In genomic region chr12:6363330-6364036, GRCh38 we compare ENCODE assay signal across 9 cellular contexts. TPM values are rescaled to one million over a fixed set of nuclear protein-coding genes. Genes with fewer than 3 reads are reported as not detected.
DNase-seq lines count a peak whose midpoint lies in the region; ATAC-seq, FAIRE-seq and TF ChIP-seq lines count a peak whose summit lies in the region.
"Had no signal": no experiment of that assay in that cellular context is flagged by ENCODE, and none has a peak within 500 bp of the region (broad histone marks: within the 10 kb centered on the region; RNA-seq: fewer than 3 reads in every experiment).

No MANE protein-coding gene starts in this region.

- H2AFZ ChIP-seq in PC-9: peak overlapping the region; percentile 81

- H3K9me3 ChIP-seq in PC-9 (ENCODE audit: insufficient read depth, low read depth) (no peaks in the 10 kb centered on the region), pancreas (no peaks in the 10 kb centered on the region), upper lobe of left lung (no peaks in the 10 kb centered on the region)

- DNase-seq in GM10266 (ENCODE audit: extremely low spot score) (peak; percentile 83), PC-9 (peak; percentile 74 to 86), fibroblast of villous mesenchyme (ENCODE audit: low read depth) (peak; percentile 59), pancreas (peak; percentile 80 to 88 (median 82)), upper lobe of left lung (peak; percentile 82 to 94), NCI-H187 treated with DMSO at 0.1 percent for 48 hours (lab: John Stamatoyannopoulos, UW) (no peak)
- DNase-seq in activated effector memory CD4-positive, alpha-beta T cell treated with Interleukin-2 at 50 U/mL for 16 hours: peak; percentile 59

- H3K36me3 ChIP-seq in PC-9 (ENCODE audit: low read depth) (peaks cover 26% of the 10 kb centered on the region), pancreas (peaks cover 0 to 5% (median 0%) of the 10 kb centered on the region in 3 donors), upper lobe of left lung (no peaks in the 10 kb centered on the region)

- no peaks in the 10 kb centered on the region for H3K27me3 ChIP-seq in PC-9 (ENCODE audit: insufficient read depth, low read depth)
- no peaks in the 10 kb centered on the region for H3K27me3 ChIP-seq in pancreas
- H3K27me3 ChIP-seq in upper lobe of left lung: no peaks in the 10 kb centered on the region

- H3K4me3 ChIP-seq in PC-9 (peak overlapping the region; percentile 64), fibroblast of villous mesenchyme (ENCODE audit: low read depth, low read length) (peak overlapping the region; percentile 64), pancreas (peak overlapping the region; percentile 38 to 63 (median 45)), upper lobe of left lung (peak overlapping the region; percentile 21 to 64 (median 51))
- H3K4me3 ChIP-seq: SK-N-MC had no signal

- H3F3A ChIP-seq in PC-9 (ENCODE audit: insufficient read depth, low read depth): peaks cover 68% of the 10 kb centered on the region

- H4K20me1 ChIP-seq in PC-9 (ENCODE audit: insufficient read depth): no peaks in the 10 kb centered on the region; the same call in 1 of the 2 replicates

- peak in 3 of 4 donors; percentile 58 to 78 (median 64) for TF ChIP-seq POLR2A in upper lobe of left lung (IDR thresholded peaks at IDR 0.05)

- peak in 1 of 4 donors; percentile 71 for TF ChIP-seq EP300 in upper lobe of left lung (IDR thresholded peaks at IDR 0.05)

- H3K4me2 ChIP-seq in PC-9: peak overlapping the region; percentile 93

- POLR2A ChIA-PET in PC-9 (lab: Charles Lee; ENCODE audit: unreplicated experiment): interaction anchor here (0.6 to 1.6 kb wide), 11 partner anchors 12 to 583 kb away, joined by 3 to 22 read pairs (median 5); partner anchors contain the start of gene TNFRSF1A

- TF ChIP-seq CTCF in GM10266 (IDR thresholded peaks at IDR 0.05; ENCODE audit: control insufficient read depth, insufficient read depth, low read depth, missing control alignments) (no peak), PC-9 (conservative IDR thresholded peaks at IDR 0.05) (no peak; the same call in 1 of the 2 replicates), fibroblast of villous mesenchyme (IDR thresholded peaks at IDR 0.05; ENCODE audit: insufficient read depth, low read depth, low read length) (no peak), pancreas (IDR thresholded peaks at IDR 0.05) (no peak), upper lobe of left lung (IDR thresholded peaks at IDR 0.05) (peak in 5 of 6 experiments; percentile 1 to 18 (median 4))

- H3K79me2 ChIP-seq in PC-9 (ENCODE audit: low read depth): peaks cover 72% of the 10 kb centered on the region

- CTCF ChIA-PET in PC-9 (lab: Charles Lee): interaction anchor here (0.6 to 1.4 kb wide), 6 partner anchors 18 to 102 kb away, joined by 3 to 5 read pairs (median 4); no protein-coding TSS in a partner anchor

- H3K9me2 ChIP-seq in PC-9 (ENCODE audit: insufficient read depth): no peaks in the 10 kb centered on the region

- peak overlapping the region; percentile 86 for H3K27ac ChIP-seq in PC-9
- H3K27ac ChIP-seq in pancreas: peak overlapping the region; percentile 63 to 97 (median 88)
- H3K27ac ChIP-seq in upper lobe of left lung: peak overlapping the region; percentile 89 to 96 (median 95)
- H3K27ac ChIP-seq: SK-N-MC had no signal

- peak; percentile 93 to 96 (median 96) for ATAC-seq in pancreas
- ATAC-seq in upper lobe of left lung (ENCODE audit: low FRiP score in 2 of 2): peak; percentile 84 to 94
- ATAC-seq in HG03520 (IDR thresholded peaks at IDR 0.05; ENCODE audit: unreplicated experiment): no peak

- no peak for FAIRE-seq in pancreas (lab: Jason Lieb, UNC)

- 1% methylated on average over 50 to 59 of the region's 59 CpGs for WGBS in pancreas, 2 donors
- 8 to 21% methylated on average over 21 to 56 of the region's 59 CpGs for WGBS in upper lobe of left lung, 2 donors

- intact Hi-C loops in PC-9 (cut with micrococcal nuclease; ENCODE audit: unreplicated experiment) (loop anchor here (1.0 to 2.0 kb wide), 3 partner anchors 8 to 147 kb away; no protein-coding TSS in a partner anchor), pancreas (cut with DNase I) (no loop called here)

- peaks cover 66% of the 10 kb centered on the region for H3K4me1 ChIP-seq in PC-9 (replicated peaks; ENCODE audit: insufficient read depth)
- peaks cover 0 to 4% (median 0%) of the 10 kb centered on the region in 3 donors for H3K4me1 ChIP-seq in pancreas
- H3K4me1 ChIP-seq in upper lobe of left lung: peaks cover 45 to 68% (median 60%) of the 10 kb centered on the region in 4 donors

- TSS peak; percentile 72 for BruUV-seq in PC-9 (replicated peaks; lab: Mats Ljungman, UMichigan)

RNA-seq across cellular contexts. Expression of gene SCNN1A, which starts 11.9 kb away (rescaled TPM):
- total RNA-seq in PC-9 (2021) (460 and 549 TPM in 2 replicates), fibroblast of villous mesenchyme (under 0.01 and 0.32 TPM in 2 replicates), pancreas (10 to 100 TPM; 21.0 to 56.3 (median 37.8) TPM), upper lobe of left lung (100 to 1,000 TPM; 153 to 594 (median 346) TPM)
- 10 to 100 TPM; 42.7 to 87.8 TPM for polyA plus RNA-seq in pancreas

RNA-seq across cellular contexts. Expression of gene LTBR, which starts 20.5 kb away (rescaled TPM):
- total RNA-seq in PC-9 (2021): 178 and 185 TPM in 2 replicates
- 61.3 and 69.6 TPM in 2 replicates for total RNA-seq in fibroblast of villous mesenchyme
- total RNA-seq in pancreas: 10 to 100 TPM; 50.0 to 75.2 (median 61.3) TPM
- polyA plus RNA-seq in pancreas: 10 to 100 TPM; 74.2 to 82.1 TPM
- 100 to 1,000 TPM in 5 of 6 donors, 10 to 100 TPM in 1; 84.9 to 207 (median 150) TPM for total RNA-seq in upper lobe of left lung

RNA-seq across cellular contexts. Expression of gene TNFRSF1A, which starts 21.6 kb away (rescaled TPM):
- total RNA-seq in PC-9 (2021) (144 and 165 TPM in 2 replicates), fibroblast of villous mesenchyme (125 and 174 TPM in 2 replicates), pancreas (10 to 100 TPM; 23.5 to 68.1 (median 36.6) TPM), upper lobe of left lung (100 to 1,000 TPM; 140 to 425 (median 202) TPM)
- 10 to 100 TPM; 34.2 to 43.6 TPM for polyA plus RNA-seq in pancreas

RNA-seq across cellular contexts. Expression of gene PLEKHG6, which starts 53.0 kb away (rescaled TPM):
- 86.5 and 89.9 TPM in 2 replicates for total RNA-seq in PC-9 (2021)
- total RNA-seq in fibroblast of villous mesenchyme: under 0.01 TPM in 1 of 2 replicates, not detected in the other
- total RNA-seq in pancreas: 10 to 100 TPM in 1 of 6 donors, 1 to 10 TPM in 5; 5.2 to 13.1 (median 7.2) TPM
- polyA plus RNA-seq in pancreas: 10 to 100 TPM; 15.7 to 23.5 TPM
- total RNA-seq in upper lobe of left lung: 1 to 10 TPM in 5 of 6 donors, not detected in 1; 1.1 to 4.8 (median 2.1) TPM

Comparison
In these comparisons a context has a peak if more than half of its experiments do, and no peak if none do; other contexts are left out.
1. CTCF ChIP-seq: peak in upper lobe of left lung (5 of 6); none in GM10266 (single experiment), PC-9 (single experiment), fibroblast of villous mesenchyme (single experiment) and pancreas (0 of 4).
2. RNA of gene SCNN1A, which starts 11.9 kb away (total RNA-seq): 460 to 549 TPM in PC-9, 153 to 594 TPM in upper lobe of left lung and 21.0 to 56.3 TPM in pancreas; under 0.01 to 0.32 TPM in fibroblast of villous mesenchyme; every median in the first group is over 10 times any median in the second.
3. Peak in every context shown above with its lines, with median percentiles within 50 percentile points of each other: H3K27ac ChIP-seq and H3K4me3 ChIP-seq.